In the genomic region with DNA sequence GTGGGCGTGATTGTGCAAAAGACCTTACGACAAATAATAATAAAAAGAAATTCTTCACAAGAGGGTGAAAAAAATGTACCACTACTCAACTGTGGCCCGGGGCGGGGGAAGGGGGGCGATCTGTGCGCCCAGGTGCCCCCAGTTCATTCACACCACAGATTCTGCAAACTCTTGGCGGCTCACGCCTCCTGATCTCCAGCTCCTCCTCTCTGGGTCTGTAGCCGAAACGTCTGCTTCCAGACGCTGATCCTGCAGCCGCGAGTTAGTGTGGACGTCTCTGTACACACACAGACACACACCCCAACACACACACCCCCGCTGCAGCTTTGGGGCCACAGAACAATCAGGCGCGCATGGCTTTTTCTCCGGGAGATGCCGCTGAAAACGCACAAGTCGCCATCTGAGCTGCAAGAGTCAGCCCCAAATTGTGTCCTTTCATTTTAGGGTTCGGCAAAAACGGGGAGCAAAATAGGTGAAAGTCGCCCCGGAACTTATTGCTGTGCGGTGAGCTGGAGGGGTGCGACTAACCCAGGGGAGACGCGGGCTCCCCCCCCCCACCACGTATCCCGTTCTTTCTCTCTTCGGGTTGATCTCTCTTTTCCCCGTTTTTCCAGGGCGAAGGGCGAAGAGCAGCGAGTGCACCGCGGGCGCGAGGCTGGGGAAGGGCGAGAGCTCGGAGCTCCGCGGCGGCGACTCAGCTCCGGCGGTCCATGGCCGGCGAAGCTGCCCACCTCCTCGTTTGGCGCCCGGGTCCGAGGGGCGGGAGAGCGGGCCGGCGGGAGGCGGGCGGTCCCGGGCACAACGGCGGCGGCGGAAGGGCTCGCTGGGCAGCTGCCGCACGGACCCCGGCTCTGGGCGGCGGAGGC, we compare ENCODE assay signal across 9 cellular contexts. TPM values are rescaled to one million over a fixed set of nuclear protein-coding genes. Genes with fewer than 3 reads are reported as not detected.
DNase-seq lines count a peak whose midpoint lies in the region; ATAC-seq and TF ChIP-seq lines count a peak whose summit lies in the region.
"Had no signal": no experiment of that assay in that cellular context is flagged by ENCODE, and none has a peak within 500 bp of the region (broad histone marks: within the 10 kb centered on the region; RNA-seq: fewer than 3 reads in every experiment).

No MANE protein-coding gene starts in this region.

- peaks cover 0 to 22% of the 10 kb centered on the region in 2 experiments; a peak in 1 of 4 replicates for H3K79me1 ChIP-seq in IMR-90 (ENCODE audit: low read depth in 1 of 2, low read length in 2 of 2)

- peak overlapping the region; percentile 96 to 99 for H4K8ac ChIP-seq in IMR-90 (ENCODE audit: low read depth in 2 of 2, low read length in 2 of 2)

- peaks cover 19% of the 10 kb centered on the region for H3K36me3 ChIP-seq in IMR-90 (ENCODE audit: control insufficient read depth, insufficient read depth, low read length)
- H3K36me3 ChIP-seq in iPS-15b (ENCODE audit: control insufficient read depth, insufficient read depth, low read length): no peaks in the 10 kb centered on the region
- no peaks in the 10 kb centered on the region for H3K36me3 ChIP-seq in skeletal muscle tissue (ENCODE audit: control insufficient read depth in 3 of 3, insufficient read depth in 3 of 3, low read length in 3 of 3)

- H2AK9ac ChIP-seq in IMR-90 (replicated peaks; ENCODE audit: low read depth, low read length, poor library complexity): peak overlapping the region; percentile 90

- H3K27ac ChIP-seq in IMR-90 (ENCODE audit: insufficient read depth, low read length) (peak overlapping the region; percentile 98), skeletal muscle tissue (ENCODE audit: low read depth, low read length) (peak overlapping the region; percentile 44)

- in situ Hi-C loops in Caki2 (cut with HindIII; ENCODE audit: low pct_unique_long_range_greater_than_20kb, low sequenced_read_pairs) (no loop called here), IMR-90 (cut with MboI; ENCODE audit: low sequenced_read_pairs) (loop anchor here (5.0 to 10.0 kb wide), 6 partner anchors 235 to 1063 kb away; no protein-coding TSS in a partner anchor)

- no peaks in the 10 kb centered on the region for H3K27me3 ChIP-seq in IMR-90 (ENCODE audit: control insufficient read depth, insufficient read depth, low read length)
- peaks cover 72% of the 10 kb centered on the region for H3K27me3 ChIP-seq in iPS-15b (ENCODE audit: control insufficient read depth, insufficient read depth, low read length)
- H3K27me3 ChIP-seq in skeletal muscle tissue (ENCODE audit: control insufficient read depth in 3 of 3, insufficient read depth in 3 of 3, low read length in 3 of 3): peaks cover 8 to 21% (median 13%) of the 10 kb centered on the region in 3 donors

- peaks cover 36% of the 10 kb centered on the region for H3K4me1 Mint-ChIP-seq in activated naive CD8-positive, alpha-beta T cell (ENCODE audit: low read depth)

- 4% methylated on average over 42 of the region's 71 CpGs; no CpG with 5 or more reads in 1 of the 2 experiments for WGBS in IMR-90 (ENCODE audit: extremely low coverage in 2 of 2, insufficient read length in 1 of 2), 2 experiments

- peak overlapping the region; percentile 95 for H2BK5ac ChIP-seq in IMR-90 (ENCODE audit: low read depth, low read length, poor library complexity, severe bottlenecking)

- no peak overlapping the region for H3K27ac Mint-ChIP-seq in activated naive CD8-positive, alpha-beta T cell

- H2AK5ac ChIP-seq in IMR-90 (ENCODE audit: low read depth, low read length): peak overlapping the region; percentile 81

- no peak; the same call in 1 of the 2 replicates for TF ChIP-seq RAD21 in IMR-90 (IDR thresholded peaks at IDR 0.05; ENCODE audit: low read length)

- H3K9me3 ChIP-seq in IMR-90 (ENCODE audit: control insufficient read depth, insufficient read depth, low read length) (no peaks in the 10 kb centered on the region), iPS-15b (ENCODE audit: control insufficient read depth, insufficient read depth, low read length) (no peaks in the 10 kb centered on the region), skeletal muscle tissue (ENCODE audit: control insufficient read depth in 3 of 3, low read length in 3 of 3) (no peaks in the 10 kb centered on the region)

- peak overlapping the region; percentile 89 for H2AFZ ChIP-seq in IMR-90 (replicated peaks; ENCODE audit: low read length, poor library complexity)

- dilution Hi-C loops in IMR-90 (cut with HindIII; ENCODE audit: low sequenced_read_pairs, unreplicated experiment): no loop called here

- H3K36me3 Mint-ChIP-seq in activated naive CD8-positive, alpha-beta T cell: no peaks in the 10 kb centered on the region

- H3K9ac ChIP-seq in IMR-90 (ENCODE audit: low read depth, low read length): peak overlapping the region; percentile 100
- H3K9ac ChIP-seq in iPS-15b (ENCODE audit: low read depth, low read length): peak overlapping the region; percentile 54
- peak overlapping the region; percentile 80 to 87 (median 85) for H3K9ac ChIP-seq in skeletal muscle tissue (ENCODE audit: low read depth in 1 of 3, low read length in 3 of 3)

- peak overlapping the region; percentile 76 for H3K4me3 Mint-ChIP-seq in activated naive CD8-positive, alpha-beta T cell

- peak overlapping the region; percentile 33 for H3K4me2 ChIP-seq in IMR-90 (ENCODE audit: low read depth, low read length)

- H3K56ac ChIP-seq in IMR-90 (ENCODE audit: extremely low read depth, insufficient read depth, low read length): peak overlapping the region; percentile 99

- H3K4me1 ChIP-seq in IMR-90 (ENCODE audit: control insufficient read depth, insufficient read depth, low read length) (peaks cover 23% of the 10 kb centered on the region), iPS-15b (ENCODE audit: control insufficient read depth, insufficient read depth, low read length) (peaks cover 3% of the 10 kb centered on the region), skeletal muscle tissue (ENCODE audit: control insufficient read depth in 3 of 3, insufficient read depth in 3 of 3, low read length in 3 of 3) (peaks cover 7 to 39% (median 12%) of the 10 kb centered on the region in 3 donors)

- H3K9me3 Mint-ChIP-seq in activated naive CD8-positive, alpha-beta T cell (ENCODE audit: low read depth): no peaks in the 10 kb centered on the region

- DNase-seq in Caki2 (ENCODE audit: low read depth) (peak; percentile 70), IMR-90 (peak; percentile 73), AML-193 (lab: John Stamatoyannopoulos, UW) (no peak), hepatic stellate cell (ENCODE audit: low spot score) (no peak)

- TF ChIP-seq POLR2A in IMR-90 (IDR thresholded peaks at IDR 0.05; ENCODE audit: low read depth, low read length): no peak; the same call in 1 of the 2 replicates

- H4K20me1 ChIP-seq in IMR-90 (ENCODE audit: insufficient read depth, low read length): no peaks in the 10 kb centered on the region

- peaks cover 18% of the 10 kb centered on the region for H3K9me1 ChIP-seq in IMR-90 (ENCODE audit: insufficient read depth, low read length)

- H3K27me3 Mint-ChIP-seq in activated naive CD8-positive, alpha-beta T cell: peaks cover 39% of the 10 kb centered on the region

- H3K18ac ChIP-seq in IMR-90 (ENCODE audit: low read depth, low read length): peak overlapping the region; percentile 92

- H3K4ac ChIP-seq in IMR-90 (ENCODE audit: low read depth, low read length): peak overlapping the region; percentile 98

- H4K91ac ChIP-seq in IMR-90 (ENCODE audit: insufficient read depth, low read depth, low read length): peak overlapping the region; percentile 92

- TSS peak; percentile 80 for BruUV-seq in IMR-90 (replicated peaks; lab: Mats Ljungman, UMichigan)

- ATAC-seq in IMR-90 (ENCODE audit: low read depth) (peak; percentile 8), GM21390 (IDR thresholded peaks at IDR 0.05; ENCODE audit: unreplicated experiment) (no peak)

- TF ChIP-seq CTCF in IMR-90 (conservative IDR thresholded peaks at IDR 0.05; ENCODE audit: low read depth, low read length): no peak

- H2BK15ac ChIP-seq in IMR-90 (ENCODE audit: low read depth, low read length): peak overlapping the region; percentile 53; the same call in 1 of the 3 replicates

- H3K4me3 ChIP-seq in IMR-90 (ENCODE audit: insufficient read depth, low read depth, low read length) (peak overlapping the region; percentile 89), iPS-15b (ENCODE audit: low read depth, low read length) (peak overlapping the region; percentile 86), skeletal muscle tissue (ENCODE audit: low read length in 3 of 3) (peak overlapping the region; percentile 84 to 85 (median 85))

- CTCF ChIA-PET in IMR-90 (lab: Yijun Ruan, JAX): interaction anchor here (0.5 to 2.3 kb wide), 3 partner anchors 24 to 234 kb away, joined by 3 to 14 read pairs (median 5); no protein-coding TSS in a partner anchor

- H3K14ac ChIP-seq in IMR-90 (replicated peaks; ENCODE audit: low read depth, low read length): peak overlapping the region; percentile 98

- H2BK20ac ChIP-seq in IMR-90 (ENCODE audit: low read depth, low read length): peak overlapping the region; percentile 11

- H2BK120ac ChIP-seq in IMR-90 (ENCODE audit: low read depth, low read length): peak overlapping the region; percentile 98

- POLR2A ChIA-PET in IMR-90 (lab: Charles Lee; ENCODE audit: unreplicated experiment): interaction anchor here (0.6 to 1.9 kb wide), 6 partner anchors 135 to 411 kb away, joined by 3 to 20 read pairs (median 4); no protein-coding TSS in a partner anchor

- intact Hi-C loops in IMR-90 (cut with micrococcal nuclease): loop anchor here (1.0 to 10.0 kb wide), 6 partner anchors 135 to 1059 kb away; no protein-coding TSS in a partner anchor

- H3K23ac ChIP-seq in IMR-90 (ENCODE audit: low read depth, low read length): peak overlapping the region; percentile 89

- H4K5ac ChIP-seq in IMR-90 (ENCODE audit: low read depth, low read length): peak overlapping the region; percentile 84

TF ChIP-seq in IMR-90, 13 proteins besides CTCF, POLR2A, EP300 and RAD21:
- TF ChIP-seq RCOR1 (IDR thresholded peaks at IDR 0.05; ENCODE audit: insufficient replicate concordance, low read length) (no peak), RFX5 (IDR thresholded peaks at IDR 0.05; ENCODE audit: low read depth, low read length) (no peak), CEBPB (IDR thresholded peaks at IDR 0.05; ENCODE audit: low read depth, low read length) (no peak), MXI1 (IDR thresholded peaks at IDR 0.05; ENCODE audit: borderline replicate concordance, low read depth, low read length) (peak; percentile 25; the same call in 1 of the 2 replicates)
- TF ChIP-seq, protein P1, sequence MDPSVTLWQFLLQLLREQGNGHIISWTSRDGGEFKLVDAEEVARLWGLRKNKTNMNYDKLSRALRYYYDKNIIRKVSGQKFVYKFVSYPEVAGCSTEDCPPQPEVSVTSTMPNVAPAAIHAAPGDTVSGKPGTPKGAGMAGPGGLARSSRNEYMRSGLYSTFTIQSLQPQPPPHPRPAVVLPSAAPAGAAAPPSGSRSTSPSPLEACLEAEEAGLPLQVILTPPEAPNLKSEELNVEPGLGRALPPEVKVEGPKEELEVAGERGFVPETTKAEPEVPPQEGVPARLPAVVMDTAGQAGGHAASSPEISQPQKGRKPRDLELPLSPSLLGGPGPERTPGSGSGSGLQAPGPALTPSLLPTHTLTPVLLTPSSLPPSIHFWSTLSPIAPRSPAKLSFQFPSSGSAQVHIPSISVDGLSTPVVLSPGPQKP (IDR thresholded peaks at IDR 0.05; ENCODE audit: borderline replicate concordance, low read depth, low read length): no peak

RNA-seq across cellular contexts. Expression of a gene that starts 0.5 kb away (rescaled TPM):
- total RNA-seq in Caki2 (2014; rRNA removed; shearing (Covaris generic); ENCODE audit: low replicate concordance): 8.1 and 10.9 TPM in 2 replicates
- 204 and 224 TPM in 2 replicates for total RNA-seq in IMR-90 (2012; rRNA removed)
- 229 and 231 TPM in 2 replicates for polyA plus RNA-seq in IMR-90 (2012; rRNA removed)
- polyA plus RNA-seq in IMR-90 (2012; cell fraction: cytosol; rRNA removed): 120 and 337 TPM in 2 replicates
- 410 and 708 TPM in 2 replicates for polyA plus RNA-seq in IMR-90 (2012; cell fraction: nucleus; rRNA removed; ENCODE audit: low replicate concordance)
- 8.9 TPM for total RNA-seq in skeletal muscle tissue
- total RNA-seq: T-helper 1 cell treated with Interleukin-12 subunit alpha and Interleukin-12 subunit beta and Interleukin-4 antibody, amounts not matched to agents 30 ng/mL and 1 ng/mL, for 36 hours had no signal

Comparison
In these comparisons a context has a peak if more than half of its experiments do, and no peak if none do; other contexts are left out.
1. DNase-seq: peak in Caki2 (single experiment) and IMR-90 (single experiment); none in AML-193 (0 of 2) and hepatic stellate cell (single experiment).
2. RNA of a gene that starts 0.5 kb away (total RNA-seq): 204 to 224 TPM in IMR-90; 8.1 to 10.9 TPM in Caki2 and 8.9 TPM in skeletal muscle tissue (single experiment); every median in the first group is over 10 times any median in the second.
3. Peak in every context shown above with its lines, with median percentiles within 50 percentile points of each other: H3K4me3 ChIP-seq and H3K9ac ChIP-seq.